Comparison of ENCODE assay signal across 7 cellular contexts in genomic region chr6:122165014-122165413, GRCh38.
"Had no signal": no experiment of that assay in that cellular context is flagged by ENCODE, and none has a peak within 500 bp of the region (broad histone marks: within the 10 kb centered on the region; RNA-seq: fewer than 3 reads in every experiment).

No MANE protein-coding gene starts in this region.

- H3K9me3 Mint-ChIP-seq: IgD-negative memory B cell had no signal

- ATAC-seq: HepG2, K562 had no signal

- H3K4me3 ChIP-seq: K562 had no signal

- H3K27me3 Mint-ChIP-seq: IgD-negative memory B cell had no signal

- H3K27ac ChIP-seq: HL-60 had no signal

- DNase-seq: IMR-90, KBM-7, KG1 had no signal

- H3K36me3 Mint-ChIP-seq: IgD-negative memory B cell had no signal

- H3K27ac Mint-ChIP-seq: IgD-negative memory B cell had no signal

- H3K4me3 Mint-ChIP-seq: IgD-negative memory B cell had no signal
